ENCODE assay signal across 1 cellular context in the genomic region with DNA sequence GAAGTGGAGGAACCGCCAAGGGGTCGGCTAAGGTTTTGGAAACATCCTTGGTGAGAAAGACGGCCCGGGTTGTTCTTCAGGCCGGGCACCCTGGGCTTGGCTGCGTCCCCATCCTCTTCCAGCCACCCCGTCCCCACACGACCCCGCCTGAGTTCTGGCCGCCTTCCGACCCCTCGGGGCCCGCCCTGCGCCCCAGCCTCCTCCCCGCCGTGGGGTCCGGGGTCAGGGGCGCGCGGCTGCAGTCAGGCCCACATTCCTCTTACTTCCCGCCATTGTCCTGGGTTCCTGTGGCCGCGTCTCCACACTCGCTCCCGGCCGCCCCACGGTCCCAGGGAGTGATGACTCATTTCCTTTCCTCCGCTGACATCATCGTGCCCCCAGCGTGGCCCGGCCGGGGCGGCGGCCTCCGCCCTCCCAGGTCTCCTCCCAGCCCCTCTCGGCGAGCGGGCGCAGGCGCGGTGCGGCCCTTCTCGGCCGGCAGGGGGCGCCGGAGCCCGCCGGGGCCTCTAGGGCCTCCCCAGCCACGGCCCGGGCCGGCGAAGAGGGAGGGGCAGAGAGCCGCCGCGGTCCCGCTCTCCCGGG.
TF ChIP-seq lines count a peak whose summit lies in the region.

No MANE protein-coding gene starts in this region.

TF ChIP-seq in HepG2, 621 proteins besides CTCF, POLR2A, EP300 and RAD21 (continued from another document and continues in another):
- TF ChIP-seq, protein P1, sequence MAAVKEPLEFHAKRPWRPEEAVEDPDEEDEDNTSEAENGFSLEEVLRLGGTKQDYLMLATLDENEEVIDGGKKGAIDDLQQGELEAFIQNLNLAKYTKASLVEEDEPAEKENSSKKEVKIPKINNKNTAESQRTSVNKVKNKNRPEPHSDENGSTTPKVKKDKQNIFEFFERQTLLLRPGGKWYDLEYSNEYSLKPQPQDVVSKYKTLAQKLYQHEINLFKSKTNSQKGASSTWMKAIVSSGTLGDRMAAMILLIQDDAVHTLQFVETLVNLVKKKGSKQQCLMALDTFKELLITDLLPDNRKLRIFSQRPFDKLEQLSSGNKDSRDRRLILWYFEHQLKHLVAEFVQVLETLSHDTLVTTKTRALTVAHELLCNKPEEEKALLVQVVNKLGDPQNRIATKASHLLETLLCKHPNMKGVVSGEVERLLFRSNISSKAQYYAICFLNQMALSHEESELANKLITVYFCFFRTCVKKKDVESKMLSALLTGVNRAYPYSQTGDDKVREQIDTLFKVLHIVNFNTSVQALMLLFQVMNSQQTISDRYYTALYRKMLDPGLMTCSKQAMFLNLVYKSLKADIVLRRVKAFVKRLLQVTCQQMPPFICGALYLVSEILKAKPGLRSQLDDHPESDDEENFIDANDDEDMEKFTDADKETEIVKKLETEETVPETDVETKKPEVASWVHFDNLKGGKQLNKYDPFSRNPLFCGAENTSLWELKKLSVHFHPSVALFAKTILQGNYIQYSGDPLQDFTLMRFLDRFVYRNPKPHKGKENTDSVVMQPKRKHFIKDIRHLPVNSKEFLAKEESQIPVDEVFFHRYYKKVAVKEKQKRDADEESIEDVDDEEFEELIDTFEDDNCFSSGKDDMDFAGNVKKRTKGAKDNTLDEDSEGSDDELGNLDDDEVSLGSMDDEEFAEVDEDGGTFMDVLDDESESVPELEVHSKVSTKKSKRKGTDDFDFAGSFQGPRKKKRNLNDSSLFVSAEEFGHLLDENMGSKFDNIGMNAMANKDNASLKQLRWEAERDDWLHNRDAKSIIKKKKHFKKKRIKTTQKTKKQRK (IDR thresholded peaks at IDR 0.05; ENCODE audit: low read length) = no peak
- TF ChIP-seq ZNF33B (CRISPR knock-in tag; IDR thresholded peaks at IDR 0.05) (no peak), ZSCAN31 (CRISPR knock-in tag; IDR thresholded peaks at IDR 0.05; ENCODE audit: low read depth) (no peak), HOXA5 (CRISPR knock-in tag; IDR thresholded peaks at IDR 0.05) (0 out of 2 replicates have a peak, but pooled peaks have one; percentile 11), SOX5 (CRISPR knock-in tag; IDR thresholded peaks at IDR 0.05; ENCODE audit: borderline replicate concordance) (peak; percentile 57; the same call in 1 of the 2 replicates), AGO2 (optimal IDR thresholded peaks at IDR 0.05; ENCODE audit: low read depth, low read length) (peak; percentile 80), ELF3 (CRISPR knock-in tag; IDR thresholded peaks at IDR 0.05) (no peak), SIX4 (CRISPR knock-in tag; IDR thresholded peaks at IDR 0.05) (no peak), PRPF4 (IDR thresholded peaks at IDR 0.05; ENCODE audit: low read depth, low read length, poor library complexity, severe bottlenecking) (no peak), ZNF234 (CRISPR knock-in tag; conservative IDR thresholded peaks at IDR 0.05) (no peak), NFATC3 (CRISPR knock-in tag; IDR thresholded peaks at IDR 0.05) (no peak), KLF11 (CRISPR knock-in tag; IDR thresholded peaks at IDR 0.05) (no peak), SALL1 (CRISPR knock-in tag; IDR thresholded peaks at IDR 0.05) (peak; percentile 68; the same call in 1 of the 2 replicates), MED8 (CRISPR knock-in tag; IDR thresholded peaks at IDR 0.05; ENCODE audit: insufficient replicate concordance) (no peak), REXO4 (CRISPR knock-in tag; IDR thresholded peaks at IDR 0.05; ENCODE audit: borderline replicate concordance) (no peak), HNRNPLL (IDR thresholded peaks at IDR 0.05; ENCODE audit: low read depth, low read length, poor library complexity, severe bottlenecking) (no peak), ZNF24 (IDR thresholded peaks at IDR 0.05) (no peak), GABPA (IDR thresholded peaks at IDR 0.05; ENCODE audit: low read depth, low read length) (peak; percentile 47), GABPA (CRISPR knock-in tag; IDR thresholded peaks at IDR 0.05; ENCODE audit: low read depth) (peak; percentile 73), ZBTB38 (CRISPR knock-in tag; IDR thresholded peaks at IDR 0.05) (no peak), ZNF616 (CRISPR knock-in tag; IDR thresholded peaks at IDR 0.05; ENCODE audit: low read depth) (no peak), ZNF780A (CRISPR knock-in tag; IDR thresholded peaks at IDR 0.05) (no peak), SSRP1 (CRISPR knock-in tag; IDR thresholded peaks at IDR 0.05) (no peak), ZNF589 (CRISPR knock-in tag; conservative IDR thresholded peaks at IDR 0.05) (no peak), BCL6 (CRISPR knock-in tag; IDR thresholded peaks at IDR 0.05) (0 out of 2 replicates have a peak, but pooled peaks have one; percentile 17), ZNF431 (CRISPR knock-in tag; IDR thresholded peaks at IDR 0.05; ENCODE audit: borderline replicate concordance, low read depth) (peak; percentile 84; the same call in 1 of the 2 replicates), PHB2 (IDR thresholded peaks at IDR 0.05; ENCODE audit: partially characterized antibody) (no peak), HCFC1 (IDR thresholded peaks at IDR 0.05; ENCODE audit: low read depth, low read length) (no peak), PCBP2 (optimal IDR thresholded peaks at IDR 0.05; ENCODE audit: low read depth, low read length, poor library complexity, severe bottlenecking) (no peak), ZNF33A (CRISPR knock-in tag; IDR thresholded peaks at IDR 0.05; ENCODE audit: borderline replicate concordance) (no peak), CBX1 (IDR thresholded peaks at IDR 0.05; ENCODE audit: low read depth) (peak; percentile 68), ZNF335 (CRISPR knock-in tag; IDR thresholded peaks at IDR 0.05) (no peak)
- TF ChIP-seq, protein P2, sequence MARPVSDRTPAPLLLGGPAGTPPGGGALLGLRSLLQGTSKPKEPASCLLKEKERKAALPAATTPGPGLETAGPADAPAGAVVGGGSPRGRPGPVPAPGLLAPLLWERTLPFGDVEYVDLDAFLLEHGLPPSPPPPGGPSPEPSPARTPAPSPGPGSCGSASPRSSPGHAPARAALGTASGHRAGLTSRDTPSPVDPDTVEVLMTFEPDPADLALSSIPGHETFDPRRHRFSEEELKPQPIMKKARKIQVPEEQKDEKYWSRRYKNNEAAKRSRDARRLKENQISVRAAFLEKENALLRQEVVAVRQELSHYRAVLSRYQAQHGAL (CRISPR knock-in tag; IDR thresholded peaks at IDR 0.05; ENCODE audit: not compliant biosample characterization) = no peak
- TF ChIP-seq, protein P3, sequence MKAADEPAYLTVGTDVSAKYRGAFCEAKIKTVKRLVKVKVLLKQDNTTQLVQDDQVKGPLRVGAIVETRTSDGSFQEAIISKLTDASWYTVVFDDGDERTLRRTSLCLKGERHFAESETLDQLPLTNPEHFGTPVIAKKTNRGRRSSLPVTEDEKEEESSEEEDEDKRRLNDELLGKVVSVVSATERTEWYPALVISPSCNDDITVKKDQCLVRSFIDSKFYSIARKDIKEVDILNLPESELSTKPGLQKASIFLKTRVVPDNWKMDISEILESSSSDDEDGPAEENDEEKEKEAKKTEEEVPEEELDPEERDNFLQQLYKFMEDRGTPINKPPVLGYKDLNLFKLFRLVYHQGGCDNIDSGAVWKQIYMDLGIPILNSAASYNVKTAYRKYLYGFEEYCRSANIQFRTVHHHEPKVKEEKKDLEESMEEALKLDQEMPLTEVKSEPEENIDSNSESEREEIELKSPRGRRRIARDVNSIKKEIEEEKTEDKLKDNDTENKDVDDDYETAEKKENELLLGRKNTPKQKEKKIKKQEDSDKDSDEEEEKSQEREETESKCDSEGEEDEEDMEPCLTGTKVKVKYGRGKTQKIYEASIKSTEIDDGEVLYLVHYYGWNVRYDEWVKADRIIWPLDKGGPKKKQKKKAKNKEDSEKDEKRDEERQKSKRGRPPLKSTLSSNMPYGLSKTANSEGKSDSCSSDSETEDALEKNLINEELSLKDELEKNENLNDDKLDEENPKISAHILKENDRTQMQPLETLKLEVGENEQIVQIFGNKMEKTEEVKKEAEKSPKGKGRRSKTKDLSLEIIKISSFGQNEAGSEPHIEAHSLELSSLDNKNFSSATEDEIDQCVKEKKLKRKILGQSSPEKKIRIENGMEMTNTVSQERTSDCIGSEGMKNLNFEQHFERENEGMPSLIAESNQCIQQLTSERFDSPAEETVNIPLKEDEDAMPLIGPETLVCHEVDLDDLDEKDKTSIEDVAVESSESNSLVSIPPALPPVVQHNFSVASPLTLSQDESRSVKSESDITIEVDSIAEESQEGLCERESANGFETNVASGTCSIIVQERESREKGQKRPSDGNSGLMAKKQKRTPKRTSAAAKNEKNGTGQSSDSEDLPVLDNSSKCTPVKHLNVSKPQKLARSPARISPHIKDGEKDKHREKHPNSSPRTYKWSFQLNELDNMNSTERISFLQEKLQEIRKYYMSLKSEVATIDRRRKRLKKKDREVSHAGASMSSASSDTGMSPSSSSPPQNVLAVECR (CRISPR knock-in tag; IDR thresholded peaks at IDR 0.05; ENCODE audit: borderline replicate concordance) = peak; percentile 65; the same call in 1 of the 2 replicates
- TF ChIP-seq, protein P4, sequence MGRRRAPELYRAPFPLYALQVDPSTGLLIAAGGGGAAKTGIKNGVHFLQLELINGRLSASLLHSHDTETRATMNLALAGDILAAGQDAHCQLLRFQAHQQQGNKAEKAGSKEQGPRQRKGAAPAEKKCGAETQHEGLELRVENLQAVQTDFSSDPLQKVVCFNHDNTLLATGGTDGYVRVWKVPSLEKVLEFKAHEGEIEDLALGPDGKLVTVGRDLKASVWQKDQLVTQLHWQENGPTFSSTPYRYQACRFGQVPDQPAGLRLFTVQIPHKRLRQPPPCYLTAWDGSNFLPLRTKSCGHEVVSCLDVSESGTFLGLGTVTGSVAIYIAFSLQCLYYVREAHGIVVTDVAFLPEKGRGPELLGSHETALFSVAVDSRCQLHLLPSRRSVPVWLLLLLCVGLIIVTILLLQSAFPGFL (CRISPR knock-in tag; IDR thresholded peaks at IDR 0.05) = no peak
- TF ChIP-seq, protein P5, sequence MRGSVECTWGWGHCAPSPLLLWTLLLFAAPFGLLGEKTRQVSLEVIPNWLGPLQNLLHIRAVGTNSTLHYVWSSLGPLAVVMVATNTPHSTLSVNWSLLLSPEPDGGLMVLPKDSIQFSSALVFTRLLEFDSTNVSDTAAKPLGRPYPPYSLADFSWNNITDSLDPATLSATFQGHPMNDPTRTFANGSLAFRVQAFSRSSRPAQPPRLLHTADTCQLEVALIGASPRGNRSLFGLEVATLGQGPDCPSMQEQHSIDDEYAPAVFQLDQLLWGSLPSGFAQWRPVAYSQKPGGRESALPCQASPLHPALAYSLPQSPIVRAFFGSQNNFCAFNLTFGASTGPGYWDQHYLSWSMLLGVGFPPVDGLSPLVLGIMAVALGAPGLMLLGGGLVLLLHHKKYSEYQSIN (CRISPR knock-in tag; IDR thresholded peaks at IDR 0.05; ENCODE audit: borderline replicate concordance) = no peak
- TF ChIP-seq, protein P6, sequence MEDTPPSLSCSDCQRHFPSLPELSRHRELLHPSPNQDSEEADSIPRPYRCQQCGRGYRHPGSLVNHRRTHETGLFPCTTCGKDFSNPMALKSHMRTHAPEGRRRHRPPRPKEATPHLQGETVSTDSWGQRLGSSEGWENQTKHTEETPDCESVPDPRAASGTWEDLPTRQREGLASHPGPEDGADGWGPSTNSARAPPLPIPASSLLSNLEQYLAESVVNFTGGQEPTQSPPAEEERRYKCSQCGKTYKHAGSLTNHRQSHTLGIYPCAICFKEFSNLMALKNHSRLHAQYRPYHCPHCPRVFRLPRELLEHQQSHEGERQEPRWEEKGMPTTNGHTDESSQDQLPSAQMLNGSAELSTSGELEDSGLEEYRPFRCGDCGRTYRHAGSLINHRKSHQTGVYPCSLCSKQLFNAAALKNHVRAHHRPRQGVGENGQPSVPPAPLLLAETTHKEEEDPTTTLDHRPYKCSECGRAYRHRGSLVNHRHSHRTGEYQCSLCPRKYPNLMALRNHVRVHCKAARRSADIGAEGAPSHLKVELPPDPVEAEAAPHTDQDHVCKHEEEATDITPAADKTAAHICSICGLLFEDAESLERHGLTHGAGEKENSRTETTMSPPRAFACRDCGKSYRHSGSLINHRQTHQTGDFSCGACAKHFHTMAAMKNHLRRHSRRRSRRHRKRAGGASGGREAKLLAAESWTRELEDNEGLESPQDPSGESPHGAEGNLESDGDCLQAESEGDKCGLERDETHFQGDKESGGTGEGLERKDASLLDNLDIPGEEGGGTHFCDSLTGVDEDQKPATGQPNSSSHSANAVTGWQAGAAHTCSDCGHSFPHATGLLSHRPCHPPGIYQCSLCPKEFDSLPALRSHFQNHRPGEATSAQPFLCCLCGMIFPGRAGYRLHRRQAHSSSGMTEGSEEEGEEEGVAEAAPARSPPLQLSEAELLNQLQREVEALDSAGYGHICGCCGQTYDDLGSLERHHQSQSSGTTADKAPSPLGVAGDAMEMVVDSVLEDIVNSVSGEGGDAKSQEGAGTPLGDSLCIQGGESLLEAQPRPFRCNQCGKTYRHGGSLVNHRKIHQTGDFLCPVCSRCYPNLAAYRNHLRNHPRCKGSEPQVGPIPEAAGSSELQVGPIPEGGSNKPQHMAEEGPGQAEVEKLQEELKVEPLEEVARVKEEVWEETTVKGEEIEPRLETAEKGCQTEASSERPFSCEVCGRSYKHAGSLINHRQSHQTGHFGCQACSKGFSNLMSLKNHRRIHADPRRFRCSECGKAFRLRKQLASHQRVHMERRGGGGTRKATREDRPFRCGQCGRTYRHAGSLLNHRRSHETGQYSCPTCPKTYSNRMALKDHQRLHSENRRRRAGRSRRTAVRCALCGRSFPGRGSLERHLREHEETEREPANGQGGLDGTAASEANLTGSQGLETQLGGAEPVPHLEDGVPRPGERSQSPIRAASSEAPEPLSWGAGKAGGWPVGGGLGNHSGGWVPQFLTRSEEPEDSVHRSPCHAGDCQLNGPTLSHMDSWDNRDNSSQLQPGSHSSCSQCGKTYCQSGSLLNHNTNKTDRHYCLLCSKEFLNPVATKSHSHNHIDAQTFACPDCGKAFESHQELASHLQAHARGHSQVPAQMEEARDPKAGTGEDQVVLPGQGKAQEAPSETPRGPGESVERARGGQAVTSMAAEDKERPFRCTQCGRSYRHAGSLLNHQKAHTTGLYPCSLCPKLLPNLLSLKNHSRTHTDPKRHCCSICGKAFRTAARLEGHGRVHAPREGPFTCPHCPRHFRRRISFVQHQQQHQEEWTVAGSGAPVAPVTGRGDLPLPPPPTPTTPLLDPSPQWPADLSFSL (CRISPR knock-in tag; IDR thresholded peaks at IDR 0.05) = no peak
- TF ChIP-seq, protein P7, sequence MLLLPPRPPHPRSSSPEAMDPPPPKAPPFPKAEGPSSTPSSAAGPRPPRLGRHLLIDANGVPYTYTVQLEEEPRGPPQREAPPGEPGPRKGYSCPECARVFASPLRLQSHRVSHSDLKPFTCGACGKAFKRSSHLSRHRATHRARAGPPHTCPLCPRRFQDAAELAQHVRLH (CRISPR knock-in tag; IDR thresholded peaks at IDR 0.05; ENCODE audit: borderline replicate concordance, low read depth) = no peak
- TF ChIP-seq, protein P8, sequence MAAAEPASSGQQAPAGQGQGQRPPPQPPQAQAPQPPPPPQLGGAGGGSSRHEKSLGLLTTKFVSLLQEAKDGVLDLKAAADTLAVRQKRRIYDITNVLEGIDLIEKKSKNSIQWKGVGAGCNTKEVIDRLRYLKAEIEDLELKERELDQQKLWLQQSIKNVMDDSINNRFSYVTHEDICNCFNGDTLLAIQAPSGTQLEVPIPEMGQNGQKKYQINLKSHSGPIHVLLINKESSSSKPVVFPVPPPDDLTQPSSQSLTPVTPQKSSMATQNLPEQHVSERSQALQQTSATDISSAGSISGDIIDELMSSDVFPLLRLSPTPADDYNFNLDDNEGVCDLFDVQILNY (CRISPR knock-in tag; conservative IDR thresholded peaks at IDR 0.05) = no peak; the same call in 1 of the 2 replicates
